In the genomic region with DNA sequence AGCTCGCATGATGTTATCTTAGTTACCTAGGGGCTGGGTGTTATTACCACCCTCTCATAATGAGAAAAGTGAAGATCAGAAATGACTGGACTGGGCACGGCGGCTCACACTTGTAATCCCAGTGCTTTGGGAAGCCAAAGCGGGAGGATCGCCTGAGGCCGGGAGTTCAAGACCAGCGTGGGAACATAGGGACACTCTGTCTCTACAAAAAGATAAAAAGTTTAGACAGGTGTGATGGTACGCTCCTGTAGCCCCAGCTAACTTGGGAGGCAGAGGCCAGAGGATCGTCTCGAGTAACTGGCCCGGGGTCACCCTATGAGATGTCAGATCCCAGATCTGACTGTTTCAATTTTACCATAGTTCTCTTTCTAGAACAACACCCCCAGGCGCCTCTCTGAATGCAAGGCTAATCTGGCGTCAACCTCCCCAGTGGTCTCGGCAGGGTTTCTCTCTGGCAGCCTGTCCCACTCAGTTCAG, we compare ENCODE assay signal across 11 cellular contexts. TPM values are rescaled to one million over a fixed set of nuclear protein-coding genes. Genes with fewer than 3 reads are reported as not detected.
DNase-seq lines count a peak whose midpoint lies in the region; ATAC-seq and TF ChIP-seq lines count a peak whose summit lies in the region.
"Had no signal": no experiment of that assay in that cellular context is flagged by ENCODE, and none has a peak within 500 bp of the region (broad histone marks: within the 10 kb centered on the region; RNA-seq: fewer than 3 reads in every experiment).

No MANE protein-coding gene starts in this region.

- CTCF ChIA-PET in activated naive CD4-positive, alpha-beta T cell treated with anti-CD3 and anti-CD28 coated beads for 36 hours (lab: Charles Lee) = interaction anchor here (1.1 to 1.9 kb wide), 3 partner anchors 8 to 38 kb away, joined by 4 to 9 read pairs (median 6); no protein-coding TSS in a partner anchor
- CTCF ChIA-PET in T-cell (lab: Charles Lee) = interaction anchor here (1.4 to 2.3 kb wide), 3 partner anchors 14 to 51 kb away, joined by 3 to 11 read pairs (median 4); a partner anchor contains a TSS

- no peak for ATAC-seq in T-cell (replicated peaks in 1 of 4)
- peak; percentile 10 to 28 for ATAC-seq in stimulated activated naive B cell treated with anti-CD40 and anti-IgM and Interleukin-4, amounts not matched to agents 10 μg/mL and 1 μg/mL and 100 μg/mL, for 72 hours (replicated peaks)
- no peak for ATAC-seq in HG03095 (IDR thresholded peaks at IDR 0.05; ENCODE audit: unreplicated experiment)
- ATAC-seq: right cardiac atrium had no signal

- TF ChIP-seq CTCF in BE2C (IDR thresholded peaks at IDR 0.05; ENCODE audit: low read depth, low read length) = no peak

- H3K36me3 Mint-ChIP-seq in activated naive CD4-positive, alpha-beta T cell treated with anti-CD3 and anti-CD28 coated beads for 36 hours (ENCODE audit: low read depth) = no peaks in the 10 kb centered on the region
- H3K36me3 Mint-ChIP-seq in T-cell = no peaks in the 10 kb centered on the region
- H3K36me3 Mint-ChIP-seq in stimulated activated naive B cell treated with anti-CD40 and anti-IgM and Interleukin-4, amounts not matched to agents 10 μg/mL and 1 μg/mL and 100 μg/mL, for 72 hours = peaks cover 0 to 3% of the 10 kb centered on the region in 2 donors

- H3K4me3 ChIP-seq in BE2C (ENCODE audit: low read depth, low read length) = no peak overlapping the region

- H3K4me3 Mint-ChIP-seq in activated naive CD4-positive, alpha-beta T cell treated with anti-CD3 and anti-CD28 coated beads for 36 hours = peak overlapping the region; percentile 84
- H3K4me3 Mint-ChIP-seq in T-cell = peak overlapping the region; percentile 84 to 86 (median 86)
- H3K4me3 Mint-ChIP-seq in stimulated activated naive B cell treated with anti-CD40 and anti-IgM and Interleukin-4, amounts not matched to agents 10 μg/mL and 1 μg/mL and 100 μg/mL, for 72 hours = peak overlapping the region; percentile 84 to 88

- peak overlapping the region; percentile 92 for H3K27ac Mint-ChIP-seq in activated naive CD4-positive, alpha-beta T cell treated with anti-CD3 and anti-CD28 coated beads for 36 hours
- H3K27ac Mint-ChIP-seq in T-cell = peak overlapping the region; percentile 76 to 96
- H3K27ac Mint-ChIP-seq in stimulated activated naive B cell treated with anti-CD40 and anti-IgM and Interleukin-4, amounts not matched to agents 10 μg/mL and 1 μg/mL and 100 μg/mL, for 72 hours = peak overlapping the region; percentile 99
- H3K27ac Mint-ChIP-seq: HFFc6 had no signal

- H3K27me3 Mint-ChIP-seq in activated naive CD4-positive, alpha-beta T cell treated with anti-CD3 and anti-CD28 coated beads for 36 hours (ENCODE audit: low read depth) = no peaks in the 10 kb centered on the region
- H3K27me3 Mint-ChIP-seq in T-cell = no peaks in the 10 kb centered on the region
- H3K27me3 Mint-ChIP-seq in stimulated activated naive B cell treated with anti-CD40 and anti-IgM and Interleukin-4, amounts not matched to agents 10 μg/mL and 1 μg/mL and 100 μg/mL, for 72 hours = no peaks in the 10 kb centered on the region

- POLR2A ChIA-PET in T-cell (lab: Charles Lee) = interaction anchor here in 1 of 2 donors (0.6 kb wide), 1 partner anchor 13 kb away, joined by 3 read pairs; no protein-coding TSS in a partner anchor

- peak; percentile 50 for DNase-seq in activated naive CD4-positive, alpha-beta T cell treated with anti-CD3 and anti-CD28 coated beads for 36 hours
- DNase-seq in activated naive CD4-positive, alpha-beta T cell treated with anti-CD3 and anti-CD28 coated beads, Interleukin-2, amount 50 U/mL, for 16 hours = no peak
- DNase-seq in T-cell (peak in 1 of 34 experiments; percentile 4), ecto neural progenitor cell (ENCODE audit: low spot score) (peak; percentile 41), BE2C (no peak), NCI-H1930 (lab: John Stamatoyannopoulos, UW) (no peak)
- DNase-seq in stimulated activated naive B cell treated with anti-CD40 and anti-IgM and Interleukin-4, amounts not matched to agents 10 μg/mL and 1 μg/mL and 100 μg/mL, for 72 hours = peak; percentile 48
- DNase-seq: HFFc6, NCI-H82 had no signal

- intact Hi-C loops in activated naive CD4-positive, alpha-beta T cell treated with anti-CD3 and anti-CD28 coated beads for 36 hours (cut with micrococcal nuclease) = loop anchor here (5.0 to 10.0 kb wide), 6 partner anchors 413 to 926 kb away; a partner anchor contains a TSS

- no peaks in the 10 kb centered on the region for H3K9me3 ChIP-seq in BE2C

- H3K36me3 ChIP-seq in BE2C = no peaks in the 10 kb centered on the region

- peaks cover 64% of the 10 kb centered on the region for H3K4me1 Mint-ChIP-seq in activated naive CD4-positive, alpha-beta T cell treated with anti-CD3 and anti-CD28 coated beads for 36 hours (ENCODE audit: low read depth)
- H3K4me1 Mint-ChIP-seq in T-cell = peaks cover 61 to 74% (median 70%) of the 10 kb centered on the region in 3 donors
- peaks cover 66 to 80% of the 10 kb centered on the region in 2 donors for H3K4me1 Mint-ChIP-seq in stimulated activated naive B cell treated with anti-CD40 and anti-IgM and Interleukin-4, amounts not matched to agents 10 μg/mL and 1 μg/mL and 100 μg/mL, for 72 hours

- H3K27me3 ChIP-seq in BE2C = no peaks in the 10 kb centered on the region

- no peaks in the 10 kb centered on the region for H3K9me3 Mint-ChIP-seq in activated naive CD4-positive, alpha-beta T cell treated with anti-CD3 and anti-CD28 coated beads for 36 hours
- H3K9me3 Mint-ChIP-seq in T-cell = no peaks in the 10 kb centered on the region
- H3K9me3 Mint-ChIP-seq in stimulated activated naive B cell treated with anti-CD40 and anti-IgM and Interleukin-4, amounts not matched to agents 10 μg/mL and 1 μg/mL and 100 μg/mL, for 72 hours = no peaks in the 10 kb centered on the region
- H3K9me3 Mint-ChIP-seq: HFFc6 had no signal

- H3K4me1 ChIP-seq in BE2C = peaks cover 11% of the 10 kb centered on the region

RNA-seq across cellular contexts. Expression of a gene that starts 1.9 kb away (rescaled TPM):
- total RNA-seq in activated naive CD4-positive, alpha-beta T cell treated with anti-CD3 and anti-CD28 coated beads for 36 hours = 1 to 10 TPM; 7.1 to 7.7 TPM
- 10 to 100 TPM in 1 of 5 donors, 1 to 10 TPM in 4; 6.1 to 11.2 (median 6.6) TPM for total RNA-seq in T-cell
- 12.8 TPM for polyA plus RNA-seq in BE2C (2012; ENCODE audit: insufficient read depth, insufficient read length, low read depth)

RNA-seq across cellular contexts. Expression of a gene that starts 4.2 kb away (rescaled TPM):
- total RNA-seq in activated naive CD4-positive, alpha-beta T cell treated with anti-CD3 and anti-CD28 coated beads for 36 hours = 1 to 10 TPM; 1.0 to 1.2 TPM
- total RNA-seq in T-cell = 10 to 100 TPM in 1 of 5 donors, 1 to 10 TPM in 4; 1.5 to 10.2 (median 5.9) TPM
- 0.09 TPM for polyA plus RNA-seq in BE2C (2012; ENCODE audit: insufficient read depth, insufficient read length, low read depth)
- total RNA-seq: HFFc6 had no signal

RNA-seq across cellular contexts. Expression of a gene that starts 52.0 kb away (rescaled TPM):
- 1 to 10 TPM; 5.0 to 6.2 TPM for total RNA-seq in activated naive CD4-positive, alpha-beta T cell treated with anti-CD3 and anti-CD28 coated beads for 36 hours
- 1 to 10 TPM; 2.2 to 4.1 (median 3.1) TPM for total RNA-seq in T-cell
- 342 TPM for polyA plus RNA-seq in BE2C (2012; ENCODE audit: insufficient read depth, insufficient read length, low read depth)

Comparison
In these comparisons a context has a peak if more than half of its experiments do, and no peak if none do; other contexts are left out.
1. DNase-seq: peak in activated naive CD4-positive, alpha-beta T cell treated with anti-CD3 and anti-CD28 coated beads for 36 hours (single experiment), ecto neural progenitor cell (single experiment) and stimulated activated naive B cell treated with anti-CD40 and anti-IgM and Interleukin-4, amounts not matched to agents 10 μg/mL and 1 μg/mL and 100 μg/mL, for 72 hours (single experiment); none in activated naive CD4-positive, alpha-beta T cell treated with anti-CD3 and anti-CD28 coated beads, Interleukin-2, amount 50 U/mL, for 16 hours (single experiment), BE2C (single experiment) and NCI-H1930 (0 of 2).
2. ATAC-seq: peak in stimulated activated naive B cell treated with anti-CD40 and anti-IgM and Interleukin-4, amounts not matched to agents 10 μg/mL and 1 μg/mL and 100 μg/mL, for 72 hours (2 of 2); none in T-cell (0 of 4) and HG03095 (single experiment).
3. Peak in every context shown above with its lines, with median percentiles within 50 percentile points of each other: H3K27ac Mint-ChIP-seq and H3K4me3 Mint-ChIP-seq.